In genomic region chr4:20552004-20552403, GRCh38 we compare ENCODE assay signal across 29 cellular contexts.
"Had no signal": no experiment of that assay in that cellular context is flagged by ENCODE, and none has a peak within 500 bp of the region (broad histone marks: within the 10 kb centered on the region; RNA-seq: fewer than 3 reads in every experiment).

No MANE protein-coding gene starts in this region.

- H3K27me3 Mint-ChIP-seq: activated CD8-positive, alpha-beta T cell treated with anti-CD3 and anti-CD28 coated beads for 36 hours; activated naive CD8-positive, alpha-beta T cell; central memory CD8-positive, alpha-beta T cell; dendritic cell treated with granulocyte-macrophage colony-stimulating factor and Interleukin-4, amounts not matched to agents 40 ng/mL and 50 ng/mL, for 4 days; effector memory CD8-positive, alpha-beta T cell had no signal

- ATAC-seq: activated CD8-positive, alpha-beta T cell treated with anti-CD3 and anti-CD28 coated beads for 36 hours; activated T-cell treated with anti-CD3 and anti-CD28 coated beads, Interleukin-2, amount 50 U/mL, for 4 hours; activated T-helper 17 cell treated with anti-CD3 and anti-CD28 coated beads, Interleukin-2, amount 50 U/mL, for 72 hours; effector memory CD8-positive, alpha-beta T cell; esophagus mucosa; T-helper 17 cell had no signal

- H3K27ac ChIP-seq: brain microvascular endothelial cell, coronary artery, WERI-Rb-1 had no signal

- H3K27me3 ChIP-seq: brain microvascular endothelial cell had no signal

- H3K9me3 Mint-ChIP-seq: activated CD8-positive, alpha-beta T cell treated with anti-CD3 and anti-CD28 coated beads for 36 hours; activated T-cell treated with anti-CD3 and anti-CD28 coated beads, Interleukin-2, amount 50 U/mL, for 4 hours; activated T-helper 17 cell treated with anti-CD3 and anti-CD28 coated beads, Interleukin-2, amount 50 U/mL, for 72 hours; central memory CD8-positive, alpha-beta T cell; dendritic cell treated with granulocyte-macrophage colony-stimulating factor and Interleukin-4, amounts not matched to agents 40 ng/mL and 50 ng/mL, for 4 days; T-helper 2 cell treated with Interferon-gamma antibody and Interleukin-4, amounts not matched to agents 5 μg/mL and 100 μg/mL, for 36 hours had no signal

- H3K27ac Mint-ChIP-seq: activated CD8-positive, alpha-beta T cell treated with anti-CD3 and anti-CD28 coated beads for 36 hours; activated naive CD8-positive, alpha-beta T cell; activated T-helper 17 cell treated with anti-CD3 and anti-CD28 coated beads, Interleukin-2, amount 50 U/mL, for 72 hours; dendritic cell treated with granulocyte-macrophage colony-stimulating factor and Interleukin-4, amounts not matched to agents 40 ng/mL and 50 ng/mL, for 4 days; effector memory CD8-positive, alpha-beta T cell; T-helper 17 cell; T-helper 2 cell treated with Interferon-gamma antibody and Interleukin-4, amounts not matched to agents 5 μg/mL and 100 μg/mL, for 36 hours had no signal

- H3K4me3 ChIP-seq: coronary artery had no signal

- H3K36me3 ChIP-seq: brain microvascular endothelial cell, WERI-Rb-1 had no signal

- H3K4me3 Mint-ChIP-seq: activated CD8-positive, alpha-beta T cell treated with anti-CD3 and anti-CD28 coated beads for 36 hours; activated naive CD8-positive, alpha-beta T cell; activated T-cell treated with anti-CD3 and anti-CD28 coated beads, Interleukin-2, amount 50 U/mL, for 4 hours; activated T-helper 17 cell treated with anti-CD3 and anti-CD28 coated beads, Interleukin-2, amount 50 U/mL, for 72 hours; central memory CD8-positive, alpha-beta T cell; dendritic cell treated with granulocyte-macrophage colony-stimulating factor and Interleukin-4, amounts not matched to agents 40 ng/mL and 50 ng/mL, for 4 days; effector memory CD8-positive, alpha-beta T cell; T-helper 17 cell; T-helper 2 cell treated with Interferon-gamma antibody and Interleukin-4, amounts not matched to agents 5 μg/mL and 100 μg/mL, for 36 hours had no signal

- DNase-seq: activated CD4-positive, alpha-beta T cell treated with anti-CD3 and anti-CD28 coated beads for 1 hour; activated CD4-positive, alpha-beta T cell treated with anti-CD3 and anti-CD28 coated beads for 4 hours; activated CD4-positive, alpha-beta T cell treated with anti-CD3 and anti-CD28 coated beads, Interleukin-2, amount 50 U/mL, for 48 hours; activated CD8-positive, alpha-beta memory T cell treated with anti-CD3 and anti-CD28 coated beads for 24 hours; activated CD8-positive, alpha-beta T cell treated with anti-CD3 and anti-CD28 coated beads for 36 hours; activated effector memory CD4-positive, alpha-beta T cell treated with Interleukin-2 at 50 U/mL for 16 hours; activated gamma-delta T cell treated with Interleukin-2 at 50 U/mL for 16 hours; activated naive CD4-positive, alpha-beta T cell treated with anti-CD3 and anti-CD28 coated beads, Interleukin-2, amount 50 U/mL, for 16 hours; activated naive CD4-positive, alpha-beta T cell treated with Interleukin-2 at 50 U/mL for 16 hours; activated T-cell treated with anti-CD3 and anti-CD28 coated beads, Interleukin-2, amount 50 U/mL, for 4 hours; amniotic stem cell; anterior cingulate cortex; brain microvascular endothelial cell; effector CD4-positive, alpha-beta T cell; effector memory CD8-positive, alpha-beta T cell; foreskin fibroblast; head of caudate nucleus; SW 1271; T-helper 1 cell; T-helper 17 cell; T1000; WERI-Rb-1 had no signal

- H3K4me1 Mint-ChIP-seq: activated T-helper 17 cell treated with anti-CD3 and anti-CD28 coated beads, Interleukin-2, amount 50 U/mL, for 72 hours; central memory CD8-positive, alpha-beta T cell; T-helper 17 cell had no signal

- H3K36me3 Mint-ChIP-seq: activated naive CD8-positive, alpha-beta T cell had no signal
